ENCODE assay signal across 25 cellular contexts in the genomic region with DNA sequence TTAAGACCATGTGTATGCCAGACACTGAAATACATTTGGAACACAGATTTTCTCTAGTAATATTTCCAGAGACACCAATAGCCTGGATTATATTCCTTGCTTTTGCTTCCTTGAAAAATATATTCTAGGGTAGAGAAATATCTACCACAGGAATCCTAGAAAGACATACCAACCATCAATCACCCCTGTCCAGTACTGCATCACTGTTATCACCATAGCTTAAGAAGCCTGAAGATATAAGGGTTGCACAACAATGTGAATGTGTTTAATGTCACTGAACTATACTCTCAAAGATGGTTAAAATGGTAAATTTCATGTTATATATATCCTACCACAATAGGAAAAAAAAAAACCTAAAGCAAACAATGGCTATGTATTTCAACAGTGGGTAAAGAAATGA.
"Had no signal": no experiment of that assay in that cellular context is flagged by ENCODE, and none has a peak within 500 bp of the region (broad histone marks: within the 10 kb centered on the region; RNA-seq: fewer than 3 reads in every experiment).

No MANE protein-coding gene starts in this region.

- H3K4me3 Mint-ChIP-seq: mesothelial cell of epicardium; naive B cell; natural killer cell treated with Interleukin-12 subunit alpha and Interleukin-12 subunit beta and Interleukin-15 and Interleukin-18, amount 100 ng/mL, for 72 hours; stimulated activated effector memory CD8-positive, alpha-beta T cell treated with anti-CD3 and anti-CD28 coated beads, Interleukin-12 subunit alpha, Interleukin-12 subunit beta, amount 100 ng/mL, for 72 hours; stimulated activated naive CD8-positive, alpha-beta T cell treated with anti-CD3 and anti-CD28 coated beads, Interleukin-15, Interleukin-2, amounts not matched to agents 100 ng/mL and 50 ng/mL, for 24 hours had no signal

- H3K4me1 Mint-ChIP-seq: mesothelial cell of epicardium; naive B cell; stimulated activated effector memory CD8-positive, alpha-beta T cell treated with anti-CD3 and anti-CD28 coated beads, Interleukin-12 subunit alpha, Interleukin-12 subunit beta, amount 100 ng/mL, for 72 hours had no signal

- H3K9me3 Mint-ChIP-seq: naive B cell; natural killer cell treated with Interleukin-12 subunit alpha and Interleukin-12 subunit beta and Interleukin-15 and Interleukin-18, amount 100 ng/mL, for 72 hours; stimulated activated effector memory CD8-positive, alpha-beta T cell treated with anti-CD3 and anti-CD28 coated beads, Interleukin-12 subunit alpha, Interleukin-12 subunit beta, amount 100 ng/mL, for 72 hours; stimulated activated naive CD8-positive, alpha-beta T cell treated with anti-CD3 and anti-CD28 coated beads, Interleukin-15, Interleukin-2, amounts not matched to agents 100 ng/mL and 50 ng/mL, for 24 hours had no signal

- DNase-seq: hippocampal formation; kidney; left colon; left lung; lower lobe of right lung; mammary epithelial cell; mesendoderm; naive B cell; ovary; retina; right cardiac atrium; small intestine; spleen; stimulated activated CD4-positive, alpha-beta T cell treated with anti-CD3 and anti-CD28 coated beads, Interleukin-4, amount 100 ng/mL, for 24 hours; stimulated activated naive CD4-positive, alpha-beta T cell; tibial artery; trophoblast cell; upper lobe of right lung had no signal

- H3K4me3 ChIP-seq: left lung, lower lobe of right lung, ovary, prostate gland, spleen, suprapubic skin, thoracic aorta, tibial artery, upper lobe of right lung had no signal

- H3K27ac Mint-ChIP-seq: mesothelial cell of epicardium; natural killer cell treated with Interleukin-12 subunit alpha and Interleukin-12 subunit beta and Interleukin-15 and Interleukin-18, amount 100 ng/mL, for 72 hours; stimulated activated effector memory CD8-positive, alpha-beta T cell treated with anti-CD3 and anti-CD28 coated beads, Interleukin-12 subunit alpha, Interleukin-12 subunit beta, amount 100 ng/mL, for 72 hours; stimulated activated naive CD8-positive, alpha-beta T cell treated with anti-CD3 and anti-CD28 coated beads, Interleukin-15, Interleukin-2, amounts not matched to agents 100 ng/mL and 50 ng/mL, for 24 hours had no signal

- H3K36me3 Mint-ChIP-seq: naive B cell; natural killer cell treated with Interleukin-12 subunit alpha and Interleukin-12 subunit beta and Interleukin-15 and Interleukin-18, amount 100 ng/mL, for 72 hours; stimulated activated effector memory CD8-positive, alpha-beta T cell treated with anti-CD3 and anti-CD28 coated beads, Interleukin-12 subunit alpha, Interleukin-12 subunit beta, amount 100 ng/mL, for 72 hours had no signal

- H3K27me3 Mint-ChIP-seq: naive B cell; natural killer cell treated with Interleukin-12 subunit alpha and Interleukin-12 subunit beta and Interleukin-15 and Interleukin-18, amount 100 ng/mL, for 72 hours; stimulated activated naive CD8-positive, alpha-beta T cell treated with anti-CD3 and anti-CD28 coated beads, Interleukin-15, Interleukin-2, amounts not matched to agents 100 ng/mL and 50 ng/mL, for 24 hours had no signal
